ENCODE assay signal across 8 cellular contexts in genomic region chr4:182143822-182144620, GRCh38.
DNase-seq lines count a peak whose midpoint lies in the region; ATAC-seq and TF ChIP-seq lines count a peak whose summit lies in the region.

No MANE protein-coding gene starts in this region.

- peaks cover 34% of the 10 kb centered on the region for H3K27me3 ChIP-seq in MG63
- peaks cover 7 to 99% (median 90%) of the 10 kb centered on the region in 7 donors for H3K27me3 ChIP-seq in heart right ventricle
- H3K27me3 ChIP-seq in psoas muscle (ENCODE audit: insufficient read depth in 3 of 3, low read length in 2 of 3), result peaks cover 0 to 73% (median 26%) of the 10 kb centered on the region in 3 donors

- H3K27ac ChIP-seq in heart right ventricle (no peak overlapping the region), psoas muscle (no peak overlapping the region)

- peak overlapping the region; percentile 70 for H3K4me3 Mint-ChIP-seq in activated T-helper 1 cell treated with anti-CD3 and anti-CD28 coated beads, Interleukin-12 subunit alpha, Interleukin-12 subunit beta, Interleukin-2, Interleukin-4 antibody, amounts not matched to agents 30 ng/mL and 10 ng/mL and 1 ng/mL, durations not matched to agents 14 hours and 24 hours and 36 hours

- peaks cover 63% of the 10 kb centered on the region for H3K27me3 Mint-ChIP-seq in activated T-helper 1 cell treated with anti-CD3 and anti-CD28 coated beads, Interleukin-12 subunit alpha, Interleukin-12 subunit beta, Interleukin-2, Interleukin-4 antibody, amounts not matched to agents 30 ng/mL and 10 ng/mL and 1 ng/mL, durations not matched to agents 14 hours and 24 hours and 36 hours (ENCODE audit: insufficient read depth)

- peak; percentile 36 to 76 (median 56) for ATAC-seq in heart right ventricle
- peak; percentile 40 to 77 (median 72) for ATAC-seq in psoas muscle
- ATAC-seq in GM21423 (IDR thresholded peaks at IDR 0.05; ENCODE audit: unreplicated experiment), result no peak
- no peak for ATAC-seq in HG03139 (IDR thresholded peaks at IDR 0.05; ENCODE audit: unreplicated experiment)

- no peaks in the 10 kb centered on the region for H3K36me3 Mint-ChIP-seq in activated T-helper 1 cell treated with anti-CD3 and anti-CD28 coated beads, Interleukin-12 subunit alpha, Interleukin-12 subunit beta, Interleukin-2, Interleukin-4 antibody, amounts not matched to agents 30 ng/mL and 10 ng/mL and 1 ng/mL, durations not matched to agents 14 hours and 24 hours and 36 hours (ENCODE audit: low read depth)

- H3K4me1 Mint-ChIP-seq in activated T-helper 1 cell treated with anti-CD3 and anti-CD28 coated beads, Interleukin-12 subunit alpha, Interleukin-12 subunit beta, Interleukin-2, Interleukin-4 antibody, amounts not matched to agents 30 ng/mL and 10 ng/mL and 1 ng/mL, durations not matched to agents 14 hours and 24 hours and 36 hours (ENCODE audit: low read depth), result peaks cover 16% of the 10 kb centered on the region

- H3K36me3 ChIP-seq in MG63, result no peaks in the 10 kb centered on the region
- H3K36me3 ChIP-seq in heart right ventricle, result no peaks in the 10 kb centered on the region
- H3K36me3 ChIP-seq in psoas muscle (ENCODE audit: insufficient read depth in 1 of 2, low read depth in 1 of 2), result no peaks in the 10 kb centered on the region

- WGBS in heart right ventricle, 2 donors, result 0 to 1% methylated on average over 41 to 78 of the region's 78 CpGs
- WGBS in psoas muscle, 3 donors, result 0 to 1% (median 1%) methylated on average over 36 to 74 of the region's 78 CpGs

- H3K9me3 ChIP-seq in MG63 (no peaks in the 10 kb centered on the region), heart right ventricle (no peaks in the 10 kb centered on the region), psoas muscle (no peaks in the 10 kb centered on the region)

- peak; percentile 77 for DNase-seq in ACHN
- DNase-seq in GM13977 (ENCODE audit: low spot score), result peak; percentile 51
- DNase-seq in MG63, result peak; percentile 23
- no peak for DNase-seq in activated T-helper 1 cell treated with anti-CD3 and anti-CD28 coated beads, Interleukin-12 subunit alpha, Interleukin-12 subunit beta, Interleukin-2, Interleukin-4 antibody, amounts not matched to agents 30 ng/mL and 10 ng/mL and 1 ng/mL, durations not matched to agents 14 hours and 24 hours and 36 hours (ENCODE audit: low spot score)
- DNase-seq in heart right ventricle, result no peak
- peak in 1 of 2 donors; percentile 49 for DNase-seq in psoas muscle

- H3K4me1 ChIP-seq in heart right ventricle, result peaks cover 0 to 30% (median 23%) of the 10 kb centered on the region in 9 donors
- H3K4me1 ChIP-seq in psoas muscle, result peaks cover 6% of the 10 kb centered on the region

- in situ Hi-C loops in ACHN (cut with HindIII; ENCODE audit: low pct_ligation_motif_present, low pct_unique_long_range_greater_than_20kb, low sequenced_read_pairs), result no loop called here
- in situ Hi-C loops in GM13977 (cut with MboI; ENCODE audit: low pct_unique_long_range_greater_than_20kb, low sequenced_read_pairs, unreplicated experiment), result no loop called here

- TF ChIP-seq CTCF in GM13977 (IDR thresholded peaks at IDR 0.05; ENCODE audit: extremely low read depth, insufficient read depth, missing control alignments) (no peak), heart right ventricle (IDR thresholded peaks at IDR 0.05) (no peak), psoas muscle (IDR thresholded peaks at IDR 0.05) (no peak)

- intact Hi-C loops in activated T-helper 1 cell treated with anti-CD3 and anti-CD28 coated beads, Interleukin-12 subunit alpha, Interleukin-12 subunit beta, Interleukin-2, Interleukin-4 antibody, amounts not matched to agents 30 ng/mL and 10 ng/mL and 1 ng/mL, durations not matched to agents 14 hours and 24 hours and 36 hours (cut with micrococcal nuclease), result no loop called here
- intact Hi-C loops in heart right ventricle (cut with DNase I), result no loop called here
- intact Hi-C loops in psoas muscle (cut with DNase I), result no loop called here

- H3K4me3 ChIP-seq in MG63 (peak overlapping the region; percentile 48), heart right ventricle (peak overlapping the region; percentile 27 to 71 (median 54)), psoas muscle (peak overlapping the region; percentile 78)

- H3K9me3 Mint-ChIP-seq in activated T-helper 1 cell treated with anti-CD3 and anti-CD28 coated beads, Interleukin-12 subunit alpha, Interleukin-12 subunit beta, Interleukin-2, Interleukin-4 antibody, amounts not matched to agents 30 ng/mL and 10 ng/mL and 1 ng/mL, durations not matched to agents 14 hours and 24 hours and 36 hours, result no peaks in the 10 kb centered on the region

- H3K27ac Mint-ChIP-seq in activated T-helper 1 cell treated with anti-CD3 and anti-CD28 coated beads, Interleukin-12 subunit alpha, Interleukin-12 subunit beta, Interleukin-2, Interleukin-4 antibody, amounts not matched to agents 30 ng/mL and 10 ng/mL and 1 ng/mL, durations not matched to agents 14 hours and 24 hours and 36 hours, result peak overlapping the region; percentile 44

Comparison
In these comparisons a context has a peak if more than half of its experiments do, and no peak if none do; other contexts are left out.
1. DNase-seq: peak in ACHN (single experiment), GM13977 (single experiment) and MG63 (single experiment); none in activated T-helper 1 cell treated with anti-CD3 and anti-CD28 coated beads, Interleukin-12 subunit alpha, Interleukin-12 subunit beta, Interleukin-2, Interleukin-4 antibody, amounts not matched to agents 30 ng/mL and 10 ng/mL and 1 ng/mL, durations not matched to agents 14 hours and 24 hours and 36 hours (single experiment) and heart right ventricle (0 of 2).
2. ATAC-seq: peak in heart right ventricle (8 of 8) and psoas muscle (4 of 4); none in GM21423 (single experiment) and HG03139 (single experiment).
3. Peak in every context shown above with its lines, with median percentiles within 50 percentile points of each other: H3K4me3 ChIP-seq.